8 cellular contexts compared by ENCODE assay signal in the genomic region with DNA sequence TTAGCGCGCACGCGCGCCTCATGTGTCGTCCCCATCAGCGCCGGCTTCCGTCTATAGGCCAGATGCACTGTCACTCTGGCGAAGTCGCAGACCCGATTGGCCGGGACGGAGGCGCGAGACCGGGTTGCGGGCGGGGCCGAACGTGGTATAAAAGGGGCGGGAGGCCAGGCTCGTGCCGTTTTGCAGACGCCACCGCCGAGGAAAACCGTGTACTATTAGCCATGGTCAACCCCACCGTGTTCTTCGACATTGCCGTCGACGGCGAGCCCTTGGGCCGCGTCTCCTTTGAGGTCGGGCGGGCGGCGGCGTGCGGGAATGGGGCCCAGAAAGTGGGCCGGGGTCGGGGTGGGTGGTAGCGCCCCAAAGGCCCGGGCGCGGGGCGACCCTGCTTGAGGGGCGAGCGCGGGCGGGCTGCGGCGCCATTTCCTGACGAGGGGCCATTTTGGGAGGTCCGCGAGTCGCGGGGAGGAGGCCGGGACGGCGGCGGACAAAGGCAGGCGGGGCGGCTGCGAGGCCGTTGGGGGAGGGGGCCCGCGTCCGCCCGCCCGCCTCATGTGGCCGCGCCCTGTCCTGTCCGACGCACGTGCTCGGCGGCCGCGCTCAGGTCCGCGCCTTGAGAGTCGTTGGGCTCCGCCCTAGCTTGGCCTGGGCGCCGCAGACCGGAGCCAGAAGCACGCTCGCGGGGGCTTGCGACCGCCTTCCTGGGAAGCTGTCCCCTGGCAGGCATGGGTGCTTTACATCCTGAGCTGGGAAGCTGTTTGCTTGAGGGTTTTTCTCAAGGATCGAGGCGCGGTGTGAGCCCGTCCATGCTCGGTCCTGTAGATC. TPM values are rescaled to one million over a fixed set of nuclear protein-coding genes. Genes with fewer than 3 reads are reported as not detected.
DNase-seq lines count a peak whose midpoint lies in the region; ATAC-seq, FAIRE-seq and TF ChIP-seq lines count a peak whose summit lies in the region.

A gene (plus strand): TSS at position 178 of the 825 bp plus-strand sequence. CDS start 44 bp downstream, at position 222.

- H3K56ac ChIP-seq in IMR-90 (ENCODE audit: extremely low read depth, insufficient read depth, low read length): peak within 1 kb of the TSS; percentile 96

- POLR2A ChIA-PET in IMR-90 (lab: Charles Lee; ENCODE audit: unreplicated experiment) (interaction anchor here (0.6 to 0.9 kb wide), 5 partner anchors 47 to 596 kb away, joined by 3 to 4 read pairs (median 3); no protein-coding TSS in a partner anchor), OCI-LY7 (lab: Charles Lee) (interaction anchor here (0.6 to 1.9 kb wide), 4 partner anchors 8 to 418 kb away, joined by 3 to 7 read pairs (median 5); no protein-coding TSS in a partner anchor), endothelial cell of umbilical vein (lab: Charles Lee) (interaction anchor here (0.6 to 1.0 kb wide), 4 partner anchors 24 to 205 kb away, joined by 3 to 6 read pairs (median 4); a partner anchor contains a TSS)

- BruUV-seq in IMR-90 (replicated peaks; lab: Mats Ljungman, UMichigan) (no TSS peak), OCI-LY7 (replicated peaks; lab: Mats Ljungman, UMichigan) (no TSS peak), endothelial cell of umbilical vein (replicated peaks; lab: Mats Ljungman, UMichigan) (TSS peak; percentile 89)

- H4K5ac ChIP-seq in IMR-90 (ENCODE audit: low read depth, low read length): peak within 1 kb of the TSS; percentile 90

- H3K4ac ChIP-seq in IMR-90 (ENCODE audit: low read depth, low read length): peak within 1 kb of the TSS; percentile 86

- H3K9ac ChIP-seq in IMR-90 (ENCODE audit: low read depth, low read length) (peak within 1 kb of the TSS; percentile 95), endothelial cell of umbilical vein (replicated peaks; ENCODE audit: extremely low read depth, insufficient read depth, low read length) (peak within 1 kb of the TSS; percentile 100)

- H4K20me1 ChIP-seq in IMR-90 (ENCODE audit: insufficient read depth, low read length) (peaks cover 43% of the 10 kb centered on the region), OCI-LY7 (ENCODE audit: insufficient read depth, low read length) (peaks cover 28% of the 10 kb centered on the region), endothelial cell of umbilical vein (replicated peaks; ENCODE audit: control insufficient read depth, extremely low read depth, insufficient read depth, low read length) (peaks cover 8% of the 10 kb centered on the region)

- H4K91ac ChIP-seq in IMR-90 (ENCODE audit: insufficient read depth, low read depth, low read length): peak within 1 kb of the TSS; percentile 95

- no peaks in the 10 kb centered on the region for H3K9me2 ChIP-seq in OCI-LY7 (ENCODE audit: insufficient read depth, low read length)

- H3K9me1 ChIP-seq in IMR-90 (ENCODE audit: insufficient read depth, low read length): peaks cover 12% of the 10 kb centered on the region
- no peaks in the 10 kb centered on the region for H3K9me1 ChIP-seq in endothelial cell of umbilical vein (replicated peaks; ENCODE audit: control insufficient read depth, extremely low read depth, insufficient read depth, low read length)

- peak within 1 kb of the TSS; percentile 85 for H3K14ac ChIP-seq in IMR-90 (replicated peaks; ENCODE audit: low read depth, low read length)

- H2AFZ ChIP-seq in IMR-90 (replicated peaks; ENCODE audit: low read length, poor library complexity) (peak within 1 kb of the TSS; percentile 96), OCI-LY7 (ENCODE audit: low read length) (peak within 1 kb of the TSS; percentile 66; the same call in 1 of the 2 replicates), endothelial cell of umbilical vein (ENCODE audit: low read depth, low read length) (peak within 1 kb of the TSS; percentile 55)

- H2AK9ac ChIP-seq in IMR-90 (replicated peaks; ENCODE audit: low read depth, low read length, poor library complexity): peak within 1 kb of the TSS; percentile 100

- TF ChIP-seq CTCF in D721Med (IDR thresholded peaks at IDR 0.05; ENCODE audit: insufficient read depth, missing control alignments) (no peak), IMR-90 (conservative IDR thresholded peaks at IDR 0.05; ENCODE audit: low read depth, low read length) (no peak), OCI-LY7 (conservative IDR thresholded peaks at IDR 0.05; ENCODE audit: low read length) (no peak), endothelial cell of umbilical vein (IDR thresholded peaks at IDR 0.05; ENCODE audit: extremely low read depth in 1 of 2, insufficient read depth in 1 of 2, low read depth in 1 of 2, low read length in 2 of 2) (no peak)

- peak within 1 kb of the TSS; percentile 93 for H2AK5ac ChIP-seq in IMR-90 (ENCODE audit: low read depth, low read length)

- peak within 1 kb of the TSS; percentile 83 to 93 for H4K8ac ChIP-seq in IMR-90 (ENCODE audit: low read depth in 2 of 2, low read length in 2 of 2)

- no peak within 1 kb of the TSS for H2BK15ac ChIP-seq in IMR-90 (ENCODE audit: low read depth, low read length)

- FAIRE-seq in D721Med (lab: Jason Lieb, UNC) (no peak), endothelial cell of umbilical vein (lab: Jason Lieb, UNC) (peak; percentile 90)

- peak; percentile 78 for ATAC-seq in GM21526 (IDR thresholded peaks at IDR 0.05; ENCODE audit: low FRiP score, unreplicated experiment)
- ATAC-seq in IMR-90 (ENCODE audit: low read depth): peak; percentile 88

- CTCF ChIA-PET in IMR-90 (lab: Yijun Ruan, JAX): interaction anchor here (0.6 kb wide), 1 partner anchor 99 kb away, joined by 3 read pairs; no protein-coding TSS in a partner anchor
- CTCF ChIA-PET in OCI-LY7 (lab: Charles Lee; ENCODE audit: unreplicated experiment): no interaction called here
- CTCF ChIA-PET in endothelial cell of umbilical vein (lab: Charles Lee): interaction anchor here (2.4 kb wide), 1 partner anchor 51 kb away, joined by 14 read pairs; a partner anchor contains a TSS

- whole genome bisulfite sequencing in IMR-90 (ENCODE audit: extremely low coverage in 2 of 2, insufficient read length in 1 of 2), 2 experiments: 0% methylated on average over 43 of the region's 99 CpGs; no CpG with 5 or more reads in 1 of the 2 experiments

- H3K4me3 ChIP-seq in IMR-90 (ENCODE audit: insufficient read depth, low read depth, low read length): peak within 1 kb of the TSS; percentile 91
- peak within 1 kb of the TSS; percentile 99 for H3K4me3 ChIP-seq in OCI-LY7 (ENCODE audit: low read depth, low read length, poor library complexity, severe bottlenecking)
- H3K4me3 ChIP-seq in endothelial cell of umbilical vein (replicated peaks in 1 of 3; ENCODE audit: insufficient read depth in 1 of 3, low read depth in 1 of 3, low read length in 3 of 3): peak within 1 kb of the TSS; percentile 91 to 93 (median 93)

- peaks cover 13 to 39% of the 10 kb centered on the region in 2 experiments; a peak in 3 of 4 replicates for H3K79me1 ChIP-seq in IMR-90 (ENCODE audit: low read depth in 1 of 2, low read length in 2 of 2)

- no peaks in the 10 kb centered on the region for H3K27me3 ChIP-seq in IMR-90 (ENCODE audit: control insufficient read depth, insufficient read depth, low read length)
- H3K27me3 ChIP-seq in endothelial cell of umbilical vein (ENCODE audit: control insufficient read depth in 2 of 2, insufficient read depth in 2 of 2, low read length in 2 of 2): no peaks in the 10 kb centered on the region

- intact Hi-C loops in IMR-90 (cut with micrococcal nuclease): loop anchor here (1.0 to 5.0 kb wide), 7 partner anchors 28 to 341 kb away; a partner anchor contains a TSS
- intact Hi-C loops in OCI-LY7 (cut with micrococcal nuclease; ENCODE audit: unreplicated experiment): loop anchor here (1.0 kb wide), 3 partner anchors 48 to 190 kb away; a partner anchor contains a TSS
- intact Hi-C loops in endothelial cell of umbilical vein (cut with micrococcal nuclease): loop anchor here (1.0 to 2.0 kb wide), 8 partner anchors 48 to 214 kb away; a partner anchor contains a TSS

- TF ChIP-seq POLR2A in IMR-90 (IDR thresholded peaks at IDR 0.05; ENCODE audit: low read depth, low read length): peak; percentile 96
- peak; percentile 97 for TF ChIP-seq POLR2A in endothelial cell of umbilical vein (IDR thresholded peaks at IDR 0.05; ENCODE audit: low read depth, low read length)

- TF ChIP-seq RAD21 in IMR-90 (IDR thresholded peaks at IDR 0.05; ENCODE audit: low read length): no peak

- dilution Hi-C loops in IMR-90 (cut with HindIII; ENCODE audit: low sequenced_read_pairs, unreplicated experiment) (no loop called here), endothelial cell of umbilical vein (cut with MboI; ENCODE audit: extremely low pct_ligation_motif_present, low sequenced_read_pairs) (no loop called here)

- H3K9me3 ChIP-seq in IMR-90 (ENCODE audit: control insufficient read depth, insufficient read depth, low read length): no peaks in the 10 kb centered on the region
- H3K9me3 ChIP-seq in OCI-LY7 (ENCODE audit: low read length): no peaks in the 10 kb centered on the region
- no peaks in the 10 kb centered on the region for H3K9me3 ChIP-seq in endothelial cell of umbilical vein (replicated peaks; ENCODE audit: control insufficient read depth, insufficient read depth, low read length)

- H2BK5ac ChIP-seq in IMR-90 (ENCODE audit: low read depth, low read length, poor library complexity, severe bottlenecking): peak within 1 kb of the TSS; percentile 93

- H3K79me2 ChIP-seq in OCI-LY7 (ENCODE audit: insufficient read depth, low read depth, low read length) (peaks cover 49% of the 10 kb centered on the region), endothelial cell of umbilical vein (ENCODE audit: control insufficient read depth, insufficient read depth, low read length) (peaks cover 47% of the 10 kb centered on the region)

- peak within 1 kb of the TSS; percentile 72; the same call in 1 of the 2 replicates for H2BK120ac ChIP-seq in IMR-90 (ENCODE audit: low read depth, low read length)

- H3K18ac ChIP-seq in IMR-90 (ENCODE audit: low read depth, low read length): peak within 1 kb of the TSS; percentile 87

- peak within 1 kb of the TSS; percentile 98 for H3K4me2 ChIP-seq in IMR-90 (ENCODE audit: low read depth, low read length)
- peak within 1 kb of the TSS; percentile 100 for H3K4me2 ChIP-seq in OCI-LY7 (ENCODE audit: low read length)
- peak within 1 kb of the TSS; percentile 91 for H3K4me2 ChIP-seq in endothelial cell of umbilical vein (ENCODE audit: insufficient read depth, low read length)

- H3K23ac ChIP-seq in IMR-90 (ENCODE audit: low read depth, low read length): peak within 1 kb of the TSS; percentile 78

- DNase-seq in D721Med (ENCODE audit: insufficient read length, low spot score) (peak; percentile 96), IMR-90 (peak; percentile 98), OCI-LY7 (ENCODE audit: low spot score) (peak; percentile 100), activated T-cell treated with anti-CD3 and anti-CD28 coated beads for 1 hour (ENCODE audit: low read depth) (peak; percentile 98), endothelial cell of umbilical vein (ENCODE audit: low read depth, low spot score) (peak; percentile 97), midbrain (lab: John Stamatoyannopoulos, UW) (peak; percentile 98)
- peak; percentile 98 for DNase-seq in stimulated activated CD8-positive, alpha-beta memory T cell treated with anti-CD3 and anti-CD28 coated beads, Interleukin-15, amount 100 ng/mL, for 48 hours (ENCODE audit: low read depth in 2 of 2)

- H3K4me1 ChIP-seq in IMR-90 (ENCODE audit: control insufficient read depth, insufficient read depth, low read length) (peaks cover 3% of the 10 kb centered on the region), OCI-LY7 (ENCODE audit: insufficient read depth, low read length, poor library complexity, severe bottlenecking) (peaks cover 24% of the 10 kb centered on the region), endothelial cell of umbilical vein (ENCODE audit: control insufficient read depth, extremely low read depth, insufficient read depth, low read length) (peaks cover 10% of the 10 kb centered on the region)

- peaks cover 20% of the 10 kb centered on the region for H3K36me3 ChIP-seq in IMR-90 (ENCODE audit: control insufficient read depth, insufficient read depth, low read length)
- peaks cover 51% of the 10 kb centered on the region for H3K36me3 ChIP-seq in OCI-LY7 (ENCODE audit: insufficient read depth, low read length)
- peaks cover 10 to 18% of the 10 kb centered on the region in 2 experiments for H3K36me3 ChIP-seq in endothelial cell of umbilical vein (ENCODE audit: control insufficient read depth in 2 of 2, extremely low read depth in 1 of 2, insufficient read depth in 2 of 2, low read length in 2 of 2)

- peak within 1 kb of the TSS; percentile 35; the same call in 1 of the 2 replicates for H2BK20ac ChIP-seq in IMR-90 (ENCODE audit: low read depth, low read length)

- H3K27ac ChIP-seq in IMR-90 (ENCODE audit: insufficient read depth, low read length) (peak within 1 kb of the TSS; percentile 97), OCI-LY7 (ENCODE audit: low read depth, low read length, poor library complexity, severe bottlenecking) (peak within 1 kb of the TSS; percentile 82), endothelial cell of umbilical vein (ENCODE audit: insufficient read depth, low read depth, low read length) (peak within 1 kb of the TSS; percentile 97)

- in situ Hi-C loops in IMR-90 (cut with MboI; ENCODE audit: low sequenced_read_pairs): no loop called here

RNA-seq across cellular contexts. Expression of the gene that starts here (rescaled TPM):
- total RNA-seq in IMR-90 (2012; rRNA removed) (3,396 and 3,430 TPM in 2 replicates), OCI-LY7 (2022) (2,267 and 2,573 TPM in 2 replicates), endothelial cell of umbilical vein (2,542 and 2,602 TPM in 2 replicates)
- polyA plus RNA-seq in IMR-90 (2012; rRNA removed) (4,788 and 4,883 TPM in 2 replicates), endothelial cell of umbilical vein (4,328 and 5,159 TPM in 2 replicates)
- polyA plus RNA-seq in IMR-90 (2012; cell fraction: cytosol; rRNA removed): 3,102 and 3,821 TPM in 2 replicates
- 630 and 1,845 TPM in 2 replicates for polyA plus RNA-seq in IMR-90 (2012; cell fraction: nucleus; rRNA removed; ENCODE audit: low replicate concordance)
- total RNA-seq in OCI-LY7 (2014; rRNA removed; shearing (Covaris generic)): 2,827 and 2,935 TPM in 2 replicates
- polyA plus RNA-seq in endothelial cell of umbilical vein (2011; cell fraction: cytosol; rRNA removed): 6,306 and 6,778 TPM in 2 replicates
- polyA plus RNA-seq in endothelial cell of umbilical vein (2011; cell fraction: nucleus; rRNA removed): 2,365 and 2,568 TPM in 2 replicates
- polyA plus RNA-seq in endothelial cell of umbilical vein (2012): 2,438 and 3,460 TPM in 2 replicates
- polyA minus RNA-seq in endothelial cell of umbilical vein: 1,934 and 2,592 TPM in 2 replicates
- 785 TPM for polyA minus RNA-seq in endothelial cell of umbilical vein (2011; cell fraction: cytosol; rRNA and poly(A)+ RNA removed)
- polyA minus RNA-seq in endothelial cell of umbilical vein (2011; cell fraction: nucleus; rRNA and poly(A)+ RNA removed): 303 and 436 TPM in 2 replicates

Comparison
In these comparisons a context has a peak if more than half of its experiments do, and no peak if none do; other contexts are left out.
1. Peak in every context shown above with its lines: DNase-seq, ATAC-seq, H3K4me3 ChIP-seq and H3K27ac ChIP-seq.